ENCODE assay signal across 8 cellular contexts in genomic region chr2:175167792-175168563, GRCh38.
DNase-seq lines count a peak whose midpoint lies in the region; ATAC-seq and TF ChIP-seq lines count a peak whose summit lies in the region.

Gene ATF2 (minus strand): TSS chr2:175168203. CDS start chr2:175136443, 31,760 bp downstream.

- no peaks in the 10 kb centered on the region for H3K36me3 Mint-ChIP-seq in activated naive CD4-positive, alpha-beta T cell treated with anti-CD3 and anti-CD28 coated beads, Interleukin-2, amount 50 U/mL, for 24 hours

- no peaks in the 10 kb centered on the region for H3K27me3 ChIP-seq in GM06990 (replicated peaks; ENCODE audit: control insufficient read depth, insufficient read depth, low read length)

- peaks cover 56% of the 10 kb centered on the region for H3K4me1 Mint-ChIP-seq in activated naive CD4-positive, alpha-beta T cell treated with anti-CD3 and anti-CD28 coated beads, Interleukin-2, amount 50 U/mL, for 24 hours

- DNase-seq in GM06990 (ENCODE audit: extremely low read depth, insufficient read length) (peak; percentile 98), NCI-H1092 (lab: John Stamatoyannopoulos, UW) (peak; percentile 97), germinal center (ENCODE audit: low spot score) (peak; percentile 97), non-pigmented ciliary epithelial cell (ENCODE audit: low read depth) (peak; percentile 100), superior temporal gyrus (ENCODE audit: extremely low spot score) (peak; percentile 94)

- no peaks in the 10 kb centered on the region for H3K27me3 Mint-ChIP-seq in activated naive CD4-positive, alpha-beta T cell treated with anti-CD3 and anti-CD28 coated beads, Interleukin-2, amount 50 U/mL, for 24 hours

- H3K9me3 Mint-ChIP-seq in activated naive CD4-positive, alpha-beta T cell treated with anti-CD3 and anti-CD28 coated beads, Interleukin-2, amount 50 U/mL, for 24 hours: no peaks in the 10 kb centered on the region

- H3K36me3 ChIP-seq in GM06990 (ENCODE audit: control insufficient read depth, insufficient read depth, low read length): no peaks in the 10 kb centered on the region

- peak within 1 kb of the TSS; percentile 98 for H3K27ac Mint-ChIP-seq in activated naive CD4-positive, alpha-beta T cell treated with anti-CD3 and anti-CD28 coated beads, Interleukin-2, amount 50 U/mL, for 24 hours

- no peak for TF ChIP-seq CTCF in GM06990 (IDR thresholded peaks at IDR 0.05; ENCODE audit: insufficient read depth, low read length, poor library complexity, severe bottlenecking)

- ATAC-seq in HG02588 (IDR thresholded peaks at IDR 0.05; ENCODE audit: unreplicated experiment): peak; percentile 98
- peak; percentile 97 for ATAC-seq in SK-N-SH treated with all-trans-retinoic acid at 6 μM for 48 hours

- peak within 1 kb of the TSS; percentile 94 for H3K4me3 Mint-ChIP-seq in activated naive CD4-positive, alpha-beta T cell treated with anti-CD3 and anti-CD28 coated beads, Interleukin-2, amount 50 U/mL, for 24 hours

- peak within 1 kb of the TSS; percentile 89 for H3K4me3 ChIP-seq in GM06990 (replicated peaks; ENCODE audit: low read depth, low read length)

TF ChIP-seq in SK-N-SH treated with all-trans-retinoic acid at 6 μM for 48 hours, 23 proteins besides CTCF, POLR2A, EP300 and RAD21:
- TF ChIP-seq CSRNP3 (CRISPR knock-in tag; IDR thresholded peaks at IDR 0.05): no peak
- 0 out of 2 replicates have a peak, but pooled peaks have one; percentile 40 for TF ChIP-seq PATZ1 (CRISPR knock-in tag; IDR thresholded peaks at IDR 0.05; ENCODE audit: borderline replicate concordance)
- TF ChIP-seq POU6F1 (CRISPR knock-in tag; IDR thresholded peaks at IDR 0.05; ENCODE audit: borderline replicate concordance, low read depth): 0 out of 2 replicates have a peak, but pooled peaks have one; percentile 19

Comparison
In these comparisons a context has a peak if more than half of its experiments do, and no peak if none do; other contexts are left out.
1. Peak in every context shown above with its lines: DNase-seq, ATAC-seq and H3K4me3 ChIP-seq.